ENCODE assay signal across 24 cellular contexts in genomic region chr1:7553042-7553690, GRCh38.
A peak's percentile ranks its signal among the peaks of the same experiment; 100 is the strongest.
DNase-seq lines count a peak whose midpoint lies in the region; FAIRE-seq lines count a peak whose summit lies in the region.
"Had no signal": no experiment of that assay in that cellular context is flagged by ENCODE, and none has a peak within 500 bp of the region (broad histone marks: within the 10 kb centered on the region; RNA-seq: fewer than 3 reads in every experiment).

No MANE protein-coding gene starts in this region.

- H3K27me3 ChIP-seq in BLaER1 treated with 17β-estradiol and CSF1 and Interleukin-3, amounts not matched to agents 10 nM and 100 nM: no peaks in the 10 kb centered on the region
- H3K27me3 ChIP-seq: breast epithelium had no signal

- no peak overlapping the region for H3K9ac ChIP-seq in BLaER1 treated with 17β-estradiol and CSF1 and Interleukin-3, amounts not matched to agents 10 nM and 100 nM

- peak overlapping the region; percentile 9 for H3K27ac Mint-ChIP-seq in activated T-helper 2 cell treated with anti-CD3 and anti-CD28 coated beads, Interferon-gamma antibody, Interleukin-2, Interleukin-4, amounts not matched to agents 10 μg/mL and 5 μg/mL and 100 μg/mL, durations not matched to agents 14 hours and 24 hours and 36 hours
- H3K27ac Mint-ChIP-seq: activated CD8-positive, alpha-beta T cell treated with anti-CD3 and anti-CD28 coated beads, Interleukin-2, amount 10 ng/mL, durations not matched to agents 7 days and 5 days; activated naive CD8-positive, alpha-beta T cell treated with anti-CD3 and anti-CD28 coated beads, Interleukin-2, amount 50 U/mL, for 24 hours; mesothelial cell of epicardium; progenitor cell of endocrine pancreas; type B pancreatic cell; WTC11 had no signal

- H3K9me3 ChIP-seq in BLaER1 treated with 17β-estradiol and CSF1 and Interleukin-3, amounts not matched to agents 10 nM and 100 nM (replicated peaks in 1 of 11): peaks cover 6 to 12% (median 11%) of the 10 kb centered on the region in 11 experiments; a peak in 18 of 22 replicates
- H3K9me3 ChIP-seq: breast epithelium had no signal

- peaks cover 82 to 100% (median 100%) of the 10 kb centered on the region in 10 experiments for H3K4me1 ChIP-seq in BLaER1 treated with 17β-estradiol and CSF1 and Interleukin-3, amounts not matched to agents 10 nM and 100 nM

- intact Hi-C loops in activated T-helper 2 cell treated with anti-CD3 and anti-CD28 coated beads, Interferon-gamma antibody, Interleukin-2, Interleukin-4, amounts not matched to agents 10 μg/mL and 5 μg/mL and 100 μg/mL, durations not matched to agents 14 hours and 24 hours and 36 hours (cut with micrococcal nuclease): no loop called here

- no peak for FAIRE-seq in HTR-8/SVneo (lab: Jason Lieb, UNC)
- FAIRE-seq: frontal cortex, H54 had no signal

- H3K27ac ChIP-seq in BLaER1 treated with 17β-estradiol and CSF1 and Interleukin-3, amounts not matched to agents 10 nM and 100 nM: no peak overlapping the region
- H3K27ac ChIP-seq: 22Rv1, stomach had no signal

- no peaks in the 10 kb centered on the region for H3K36me3 ChIP-seq in BLaER1 treated with 17β-estradiol and CSF1 and Interleukin-3, amounts not matched to agents 10 nM and 100 nM
- H3K36me3 ChIP-seq: breast epithelium, stomach had no signal

- peak overlapping the region; percentile 88 to 100 (median 97) for H3K4me2 ChIP-seq in BLaER1 treated with 17β-estradiol and CSF1 and Interleukin-3, amounts not matched to agents 10 nM and 100 nM

- no peaks in the 10 kb centered on the region for H3K36me3 Mint-ChIP-seq in activated T-helper 2 cell treated with anti-CD3 and anti-CD28 coated beads, Interferon-gamma antibody, Interleukin-2, Interleukin-4, amounts not matched to agents 10 μg/mL and 5 μg/mL and 100 μg/mL, durations not matched to agents 14 hours and 24 hours and 36 hours (ENCODE audit: low read depth)
- H3K36me3 Mint-ChIP-seq: mesothelial cell of epicardium, type B pancreatic cell, WTC11 had no signal

- peaks cover 38% of the 10 kb centered on the region for H3K4me1 Mint-ChIP-seq in activated T-helper 2 cell treated with anti-CD3 and anti-CD28 coated beads, Interferon-gamma antibody, Interleukin-2, Interleukin-4, amounts not matched to agents 10 μg/mL and 5 μg/mL and 100 μg/mL, durations not matched to agents 14 hours and 24 hours and 36 hours (ENCODE audit: low read depth)

- H3K9me3 Mint-ChIP-seq in activated T-helper 2 cell treated with anti-CD3 and anti-CD28 coated beads, Interferon-gamma antibody, Interleukin-2, Interleukin-4, amounts not matched to agents 10 μg/mL and 5 μg/mL and 100 μg/mL, durations not matched to agents 14 hours and 24 hours and 36 hours: no peaks in the 10 kb centered on the region
- H3K9me3 Mint-ChIP-seq: activated naive CD8-positive, alpha-beta T cell treated with anti-CD3 and anti-CD28 coated beads, Interleukin-2, amount 50 U/mL, for 24 hours; type B pancreatic cell had no signal

- DNase-seq in DMS 273 (lab: John Stamatoyannopoulos, UW; ENCODE audit: unreplicated experiment) (peak; percentile 10), DMS 273 treated with DMSO at 0.1 percent for 48 hours (lab: John Stamatoyannopoulos, UW) (no peak), left kidney (ENCODE audit: low read depth, low spot score) (peak; percentile 44), NCI-H1048 (lab: John Stamatoyannopoulos, UW) (no peak), Kasumi-1 (lab: John Stamatoyannopoulos, UW) (no peak), HTR-8/SVneo (ENCODE audit: insufficient read length, low spot score) (no peak)
- no peak for DNase-seq in activated T-helper 2 cell treated with anti-CD3 and anti-CD28 coated beads, Interferon-gamma antibody, Interleukin-2, Interleukin-4, amounts not matched to agents 10 μg/mL and 5 μg/mL and 100 μg/mL, durations not matched to agents 14 hours and 24 hours and 36 hours (ENCODE audit: low spot score)
- DNase-seq: activated CD8-positive, alpha-beta T cell treated with anti-CD3 and anti-CD28 coated beads, Interleukin-2, amount 10 ng/mL, durations not matched to agents 7 days and 5 days; activated naive CD8-positive, alpha-beta T cell treated with anti-CD3 and anti-CD28 coated beads, Interleukin-2, amount 50 U/mL, for 24 hours; activated T-cell treated with anti-CD3 and anti-CD28 coated beads, Interleukin-2, amount 50 U/mL, for 48 hours; GDM1; NCI-H187; NCI-H446; stomach; T-helper 2 cell had no signal

- no peaks in the 10 kb centered on the region for H3K27me3 Mint-ChIP-seq in activated T-helper 2 cell treated with anti-CD3 and anti-CD28 coated beads, Interferon-gamma antibody, Interleukin-2, Interleukin-4, amounts not matched to agents 10 μg/mL and 5 μg/mL and 100 μg/mL, durations not matched to agents 14 hours and 24 hours and 36 hours (ENCODE audit: low read depth)

- no peak overlapping the region for H3K4me3 ChIP-seq in BLaER1 treated with 17β-estradiol and CSF1 and Interleukin-3, amounts not matched to agents 10 nM and 100 nM
- H3K4me3 ChIP-seq: breast epithelium, stomach had no signal

- no peaks in the 10 kb centered on the region for H4K20me1 ChIP-seq in BLaER1 treated with 17β-estradiol and CSF1 and Interleukin-3, amounts not matched to agents 10 nM and 100 nM

- H3K4me3 Mint-ChIP-seq in activated T-helper 2 cell treated with anti-CD3 and anti-CD28 coated beads, Interferon-gamma antibody, Interleukin-2, Interleukin-4, amounts not matched to agents 10 μg/mL and 5 μg/mL and 100 μg/mL, durations not matched to agents 14 hours and 24 hours and 36 hours (ENCODE audit: low read depth): no peak overlapping the region
- H3K4me3 Mint-ChIP-seq: activated CD8-positive, alpha-beta T cell treated with anti-CD3 and anti-CD28 coated beads, Interleukin-2, amount 10 ng/mL, durations not matched to agents 7 days and 5 days; activated naive CD8-positive, alpha-beta T cell treated with anti-CD3 and anti-CD28 coated beads, Interleukin-2, amount 50 U/mL, for 24 hours; mesothelial cell of epicardium; type B pancreatic cell; WTC11 had no signal

Comparison
In these comparisons a context has a peak if more than half of its experiments do, and no peak if none do; other contexts are left out.
1. DNase-seq: peak in DMS 273 (single experiment) and left kidney (single experiment); none in DMS 273 treated with DMSO at 0.1 percent for 48 hours (single experiment), activated T-helper 2 cell treated with anti-CD3 and anti-CD28 coated beads, Interferon-gamma antibody, Interleukin-2, Interleukin-4, amounts not matched to agents 10 μg/mL and 5 μg/mL and 100 μg/mL, durations not matched to agents 14 hours and 24 hours and 36 hours (single experiment), NCI-H1048 (single experiment), Kasumi-1 (0 of 2) and HTR-8/SVneo (single experiment).